ENCODE assay signal across 1 cellular context in genomic region chr10:5601826-5602225, GRCh38.
TF ChIP-seq lines count a peak whose summit lies in the region.

No MANE protein-coding gene starts in this region.

TF ChIP-seq in HepG2, 621 proteins besides CTCF, POLR2A, EP300 and RAD21:
- TF ChIP-seq, protein P1, sequence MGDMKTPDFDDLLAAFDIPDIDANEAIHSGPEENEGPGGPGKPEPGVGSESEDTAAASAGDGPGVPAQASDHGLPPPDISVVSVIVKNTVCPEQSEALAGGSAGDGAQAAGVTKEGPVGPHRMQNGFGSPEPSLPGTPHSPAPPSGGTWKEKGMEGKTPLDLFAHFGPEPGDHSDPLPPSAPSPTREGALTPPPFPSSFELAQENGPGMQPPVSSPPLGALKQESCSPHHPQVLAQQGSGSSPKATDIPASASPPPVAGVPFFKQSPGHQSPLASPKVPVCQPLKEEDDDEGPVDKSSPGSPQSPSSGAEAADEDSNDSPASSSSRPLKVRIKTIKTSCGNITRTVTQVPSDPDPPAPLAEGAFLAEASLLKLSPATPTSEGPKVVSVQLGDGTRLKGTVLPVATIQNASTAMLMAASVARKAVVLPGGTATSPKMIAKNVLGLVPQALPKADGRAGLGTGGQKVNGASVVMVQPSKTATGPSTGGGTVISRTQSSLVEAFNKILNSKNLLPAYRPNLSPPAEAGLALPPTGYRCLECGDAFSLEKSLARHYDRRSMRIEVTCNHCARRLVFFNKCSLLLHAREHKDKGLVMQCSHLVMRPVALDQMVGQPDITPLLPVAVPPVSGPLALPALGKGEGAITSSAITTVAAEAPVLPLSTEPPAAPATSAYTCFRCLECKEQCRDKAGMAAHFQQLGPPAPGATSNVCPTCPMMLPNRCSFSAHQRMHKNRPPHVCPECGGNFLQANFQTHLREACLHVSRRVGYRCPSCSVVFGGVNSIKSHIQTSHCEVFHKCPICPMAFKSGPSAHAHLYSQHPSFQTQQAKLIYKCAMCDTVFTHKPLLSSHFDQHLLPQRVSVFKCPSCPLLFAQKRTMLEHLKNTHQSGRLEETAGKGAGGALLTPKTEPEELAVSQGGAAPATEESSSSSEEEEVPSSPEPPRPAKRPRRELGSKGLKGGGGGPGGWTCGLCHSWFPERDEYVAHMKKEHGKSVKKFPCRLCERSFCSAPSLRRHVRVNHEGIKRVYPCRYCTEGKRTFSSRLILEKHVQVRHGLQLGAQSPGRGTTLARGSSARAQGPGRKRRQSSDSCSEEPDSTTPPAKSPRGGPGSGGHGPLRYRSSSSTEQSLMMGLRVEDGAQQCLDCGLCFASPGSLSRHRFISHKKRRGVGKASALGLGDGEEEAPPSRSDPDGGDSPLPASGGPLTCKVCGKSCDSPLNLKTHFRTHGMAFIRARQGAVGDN (CRISPR knock-in tag; IDR thresholded peaks at IDR 0.05) = peak; percentile 39; the same call in 1 of the 2 replicates
- TF ChIP-seq HMGA1 (CRISPR knock-in tag; conservative IDR thresholded peaks at IDR 0.05) = no peak
